Comparison of ENCODE assay signal across 8 cellular contexts in the genomic region with DNA sequence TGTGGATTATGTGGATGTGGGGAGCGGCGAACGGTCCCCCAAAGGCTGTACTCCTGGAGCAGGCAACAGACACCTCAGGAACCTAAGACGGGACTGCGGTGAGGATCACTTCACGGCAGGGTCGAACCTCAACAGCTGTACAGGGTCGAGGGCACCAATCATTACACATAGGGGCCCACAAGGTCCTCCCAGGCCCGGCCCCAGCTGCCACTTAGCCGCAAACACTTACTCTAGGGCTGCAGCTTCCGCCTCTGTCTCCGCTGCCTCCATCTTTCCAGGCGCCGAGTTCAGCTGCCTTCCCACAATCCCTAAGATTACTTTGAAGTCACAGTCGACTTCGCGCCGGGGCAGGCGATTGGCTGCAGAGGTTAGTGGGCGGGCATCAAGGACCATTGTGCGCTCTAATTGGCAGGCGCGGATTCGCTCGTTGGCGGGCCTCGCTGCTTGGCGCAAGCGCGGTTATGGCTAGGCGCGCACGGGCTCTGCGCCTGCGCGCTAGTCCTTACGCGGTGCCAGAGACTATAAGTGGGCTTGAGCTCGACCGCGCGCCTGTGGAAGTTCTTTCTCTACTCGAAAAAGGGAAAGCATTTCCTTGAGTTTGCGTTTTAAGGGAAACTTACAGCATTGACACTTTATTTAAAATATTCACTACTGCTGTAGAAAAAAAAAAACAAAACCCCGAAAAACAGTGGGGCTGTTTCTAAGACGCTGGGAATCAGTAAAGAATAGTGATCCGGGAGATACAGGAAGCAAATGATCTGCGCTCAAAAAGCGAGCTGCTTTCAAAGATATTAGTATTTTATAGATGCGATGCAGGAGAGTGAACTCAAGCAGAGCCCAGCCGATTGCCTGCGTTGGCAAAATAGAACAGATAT. TPM values are rescaled to one million over a fixed set of nuclear protein-coding genes. Genes with fewer than 3 reads are reported as not detected.
A peak's percentile ranks its signal among the peaks of the same experiment; 100 is the strongest.
DNase-seq lines count a peak whose midpoint lies in the region; ATAC-seq, FAIRE-seq and TF ChIP-seq lines count a peak whose summit lies in the region.

A gene with protein sequence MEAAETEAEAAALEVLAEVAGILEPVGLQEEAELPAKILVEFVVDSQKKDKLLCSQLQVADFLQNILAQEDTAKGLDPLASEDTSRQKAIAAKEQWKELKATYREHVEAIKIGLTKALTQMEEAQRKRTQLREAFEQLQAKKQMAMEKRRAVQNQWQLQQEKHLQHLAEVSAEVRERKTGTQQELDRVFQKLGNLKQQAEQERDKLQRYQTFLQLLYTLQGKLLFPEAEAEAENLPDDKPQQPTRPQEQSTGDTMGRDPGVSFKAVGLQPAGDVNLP (minus strand): TSS at position 293 of the 875 bp plus-strand sequence. CDS start 23 bp downstream, at position 270.

- H3K27me3 ChIP-seq in Caco-2 (replicated peaks; ENCODE audit: control insufficient read depth, insufficient read depth, low read length) = no peaks in the 10 kb centered on the region
- no peaks in the 10 kb centered on the region for H3K27me3 ChIP-seq in endocrine pancreas (ENCODE audit: control insufficient read depth, insufficient read depth, low read length)
- no peaks in the 10 kb centered on the region for H3K27me3 ChIP-seq in mesenchymal stem cell (ENCODE audit: control insufficient read depth in 1 of 2, insufficient read depth in 1 of 2, low read length in 2 of 2)

- POLR2A ChIA-PET in Caco-2 (lab: Charles Lee) = interaction anchor here (1.5 kb wide), 1 partner anchor 10 kb away, joined by 11 read pairs; no protein-coding TSS in a partner anchor

- no peak within 1 kb of the TSS for H3K23ac ChIP-seq in mesenchymal stem cell (ENCODE audit: low read length in 2 of 2)

- H2BK15ac ChIP-seq in mesenchymal stem cell (ENCODE audit: low read depth, poor library complexity, severe bottlenecking) = no peak within 1 kb of the TSS

- ATAC-seq in GM21381 (IDR thresholded peaks at IDR 0.05; ENCODE audit: unreplicated experiment) = peak; percentile 99

- peaks cover 13% of the 10 kb centered on the region for H3K79me1 ChIP-seq in mesenchymal stem cell (replicated peaks; ENCODE audit: low read length, poor library complexity, severe bottlenecking)

- CTCF ChIA-PET in Caco-2 (lab: Charles Lee) = interaction anchor here (0.7 to 0.9 kb wide), 3 partner anchors 10 to 88 kb away, joined by 3 to 4 read pairs (median 3); no protein-coding TSS in a partner anchor

- H3K4me1 Mint-ChIP-seq in Caco-2 (ENCODE audit: low read depth, unreplicated experiment) = peaks cover 12% of the 10 kb centered on the region

- no peaks in the 10 kb centered on the region for H3K9me3 ChIP-seq in Caco-2
- H3K9me3 ChIP-seq in endocrine pancreas (ENCODE audit: control insufficient read depth, low read length) = no peaks in the 10 kb centered on the region
- no peaks in the 10 kb centered on the region for H3K9me3 ChIP-seq in mesenchymal stem cell (ENCODE audit: control insufficient read depth, low read length)

- H3K9me3 Mint-ChIP-seq in Caco-2 (ENCODE audit: unreplicated experiment) = peaks cover 10% of the 10 kb centered on the region

- peak within 1 kb of the TSS; percentile 84 for H3K27ac Mint-ChIP-seq in Caco-2 (ENCODE audit: unreplicated experiment)

- WGBS in mesenchymal stem cell = under 1% methylated on average over 46 of the region's 52 CpGs

- peak within 1 kb of the TSS; percentile 100 for H2AFZ ChIP-seq in mesenchymal stem cell (ENCODE audit: low read depth, low read length)

- no peak for TF ChIP-seq CTCF in Caco-2 (IDR thresholded peaks at IDR 0.05; ENCODE audit: insufficient read depth in 1 of 2, low read depth in 1 of 2, low read length in 1 of 2, severe bottlenecking in 1 of 2, unreplicated experiment in 1 of 2)

- no peak within 1 kb of the TSS for H2BK120ac ChIP-seq in mesenchymal stem cell (ENCODE audit: low read depth, low read length)

- TSS peak; percentile 98 for BruUV-seq in Caco-2 (replicated peaks; lab: Mats Ljungman, UMichigan)

- peak; percentile 99 for DNase-seq in Caco-2
- DNase-seq in HTR-8/SVneo (ENCODE audit: insufficient read length, low spot score) = peak; percentile 93
- peak; percentile 98 for DNase-seq in NOMO-1 treated with DMSO at 0.1 percent for 48 hours (lab: John Stamatoyannopoulos, UW; ENCODE audit: unreplicated experiment)
- DNase-seq in activated CD8-positive, alpha-beta memory T cell treated with anti-CD3 and anti-CD28 coated beads for 4 hours (ENCODE audit: low read depth in 2 of 2) = peak; percentile 79 to 86
- peak; percentile 96 for DNase-seq in mesenchymal stem cell
- DNase-seq in stimulated activated CD8-positive, alpha-beta memory T cell treated with anti-CD3 and anti-CD28 coated beads, Interleukin-12 subunit alpha, Interleukin-12 subunit beta, amount 100 ng/mL, for 24 hours (ENCODE audit: extremely low read depth) = peak; percentile 93

- H3K4me3 Mint-ChIP-seq in Caco-2 (ENCODE audit: unreplicated experiment) = peak within 1 kb of the TSS; percentile 80

- peaks cover 7% of the 10 kb centered on the region for H3K36me3 ChIP-seq in Caco-2 (ENCODE audit: control insufficient read depth, insufficient read depth, low read length)
- no peaks in the 10 kb centered on the region for H3K36me3 ChIP-seq in endocrine pancreas (ENCODE audit: control insufficient read depth, insufficient read depth, low read length)
- H3K36me3 ChIP-seq in mesenchymal stem cell (ENCODE audit: control insufficient read depth in 1 of 2, insufficient read depth in 2 of 2, low read depth in 1 of 2, low read length in 2 of 2) = peaks cover 2 to 11% of the 10 kb centered on the region in 2 experiments

- peak; percentile 99 for FAIRE-seq in HTR-8/SVneo (lab: Jason Lieb, UNC)

- H3K4me1 ChIP-seq in Caco-2 (0 out of 2 replicates have a peak, but pooled peaks cover 7% of the 10 kb centered on the region), endocrine pancreas (ENCODE audit: control insufficient read depth, insufficient read depth, low read length) (no peaks in the 10 kb centered on the region), mesenchymal stem cell (ENCODE audit: control insufficient read depth, insufficient read depth, low read depth, low read length) (peaks cover 12% of the 10 kb centered on the region)

- intact Hi-C loops in Caco-2 (cut with micrococcal nuclease; ENCODE audit: unreplicated experiment) = loop anchor here (5.0 kb wide), 1 partner anchor 384 kb away; no protein-coding TSS in a partner anchor

- H3K4ac ChIP-seq in mesenchymal stem cell (ENCODE audit: low read depth in 1 of 2, low read length in 2 of 2) = peak within 1 kb of the TSS in 1 of 2 experiments; percentile 27

- H2AK5ac ChIP-seq in mesenchymal stem cell (ENCODE audit: low read length, severe bottlenecking) = no peak within 1 kb of the TSS

- peak within 1 kb of the TSS; percentile 83 for H3K4me2 ChIP-seq in mesenchymal stem cell (ENCODE audit: low read length, poor library complexity, severe bottlenecking)

- peak within 1 kb of the TSS; percentile 83 for H3K4me3 ChIP-seq in Caco-2 (ENCODE audit: low read depth, low read length)
- H3K4me3 ChIP-seq in endocrine pancreas (ENCODE audit: control insufficient read depth, insufficient read depth, low read length) = peak within 1 kb of the TSS; percentile 80
- H3K4me3 ChIP-seq in mesenchymal stem cell (ENCODE audit: insufficient read depth in 1 of 2, low read depth in 1 of 2, low read length in 2 of 2) = peak within 1 kb of the TSS; percentile 84 to 98

- H3K14ac ChIP-seq in mesenchymal stem cell (ENCODE audit: low read length in 2 of 2) = peak within 1 kb of the TSS in 1 of 2 experiments; percentile 83

- no peak within 1 kb of the TSS for H3K18ac ChIP-seq in mesenchymal stem cell (ENCODE audit: low read depth in 1 of 2, low read length in 2 of 2)

- no peak within 1 kb of the TSS for H2BK5ac ChIP-seq in mesenchymal stem cell (ENCODE audit: low read depth, low read length, poor library complexity, severe bottlenecking)

- no peak within 1 kb of the TSS for H4K91ac ChIP-seq in mesenchymal stem cell (ENCODE audit: low read length)

- H3K9ac ChIP-seq in endocrine pancreas (ENCODE audit: control insufficient read depth, insufficient read depth, low read length) (peak within 1 kb of the TSS; percentile 51), mesenchymal stem cell (ENCODE audit: low read length) (peak within 1 kb of the TSS; percentile 93)

- peak within 1 kb of the TSS in 1 of 2 experiments; percentile 24 for H2BK12ac ChIP-seq in mesenchymal stem cell (ENCODE audit: low read length in 2 of 2)

- no peaks in the 10 kb centered on the region for H3K27me3 Mint-ChIP-seq in Caco-2 (ENCODE audit: insufficient read depth, unreplicated experiment)

- H3K27ac ChIP-seq in mesenchymal stem cell (ENCODE audit: low read length, poor library complexity, severe bottlenecking) = peak within 1 kb of the TSS; percentile 79

- H3K36me3 Mint-ChIP-seq in Caco-2 (ENCODE audit: insufficient read depth, unreplicated experiment) = peaks cover 44% of the 10 kb centered on the region

- H4K8ac ChIP-seq in mesenchymal stem cell (ENCODE audit: low read length) = peak within 1 kb of the TSS; percentile 88

RNA-seq across cellular contexts. Expression of the gene that starts here (rescaled TPM):
- 168 and 181 TPM in 2 replicates for total RNA-seq in Caco-2 (2022)
- polyA plus RNA-seq in mesenchymal stem cell (2013, experiment 1 of 2) = 7.4 TPM
- 7.8 TPM for polyA plus RNA-seq in mesenchymal stem cell (2013, experiment 2 of 2)

Comparison
In these comparisons a context has a peak if more than half of its experiments do, and no peak if none do; other contexts are left out.
1. Peak in every context shown above with its lines: DNase-seq, ATAC-seq, H3K4me3 ChIP-seq and H3K27ac ChIP-seq.